Comparison of ENCODE assay signal across 8 cellular contexts in the genomic region with DNA sequence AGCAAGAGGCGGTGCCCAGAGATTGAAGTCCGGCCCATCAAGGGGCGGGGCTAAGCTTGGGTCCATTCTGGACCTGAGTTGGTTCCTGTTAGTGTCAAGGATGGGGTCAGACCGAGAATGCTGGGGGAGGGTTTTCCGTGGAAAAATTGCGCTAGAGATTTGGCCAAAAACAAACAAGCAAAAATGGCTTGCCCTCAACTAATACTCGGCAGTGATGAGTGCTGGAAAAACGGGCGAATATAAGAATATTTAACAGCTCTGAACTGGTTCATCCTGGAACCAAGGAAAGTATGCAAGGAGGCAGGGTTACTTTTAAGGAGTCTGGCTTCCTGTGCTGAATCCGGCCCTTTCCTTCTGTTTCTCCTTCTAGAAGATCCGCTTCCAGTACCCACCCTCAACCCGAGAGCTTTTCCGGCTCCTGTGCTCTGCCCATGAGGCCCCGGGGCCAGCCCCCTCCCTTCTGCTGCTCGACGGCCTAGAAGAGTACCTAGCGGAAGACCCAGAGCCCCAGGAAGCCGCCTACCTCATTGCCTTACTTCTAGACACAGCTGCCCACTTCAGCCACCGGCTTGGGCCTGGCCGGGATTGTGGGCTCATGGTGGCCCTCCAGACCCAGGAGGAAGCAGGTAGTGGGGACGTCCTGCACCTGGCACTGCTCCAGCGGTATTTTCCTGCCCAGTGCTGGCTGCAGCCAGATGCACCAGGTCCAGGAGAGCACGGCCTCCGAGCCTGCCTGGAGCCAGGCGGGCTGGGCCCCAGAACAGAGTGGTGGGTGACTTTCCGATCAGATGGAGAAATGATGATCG. TPM values are rescaled to one million over a fixed set of nuclear protein-coding genes. Genes with fewer than 3 reads are reported as not detected.
DNase-seq lines count a peak whose midpoint lies in the region; ATAC-seq and TF ChIP-seq lines count a peak whose summit lies in the region.

No MANE protein-coding gene starts in this region.

- CTCF ChIA-PET in A673 (lab: Charles Lee) (interaction anchor here (0.6 to 1.9 kb wide), 5 partner anchors 29 to 161 kb away, joined by 3 to 5 read pairs (median 4); partner anchors contain the start of genes CCDC159 and TMEM205), PC-3 (lab: Charles Lee) (interaction anchor here (0.5 to 1.9 kb wide), 9 partner anchors 9 to 1403 kb away, joined by 3 to 13 read pairs (median 5); partner anchors contain the start of genes EPOR and PRKCSH)

- H3K9me2 ChIP-seq in GM23248 (ENCODE audit: insufficient read depth) (no peaks in the 10 kb centered on the region), PC-3 (replicated peaks; ENCODE audit: low read length) (no peaks in the 10 kb centered on the region)

- H3F3A ChIP-seq in GM23248 (ENCODE audit: insufficient read depth), result peaks cover 24% of the 10 kb centered on the region
- peaks cover 12% of the 10 kb centered on the region for H3F3A ChIP-seq in PC-3 (ENCODE audit: low read length, unreplicated experiment)

- peaks cover 5% of the 10 kb centered on the region; the same call in 1 of the 2 replicates for H3K79me2 ChIP-seq in GM23248 (ENCODE audit: insufficient read depth)
- H3K79me2 ChIP-seq in PC-3 (ENCODE audit: low read length), result peaks cover 28% of the 10 kb centered on the region

- H3K27me3 ChIP-seq in A673 (replicated peaks; ENCODE audit: insufficient read depth, low read depth, low read length, poor library complexity) (no peaks in the 10 kb centered on the region), GM23248 (replicated peaks; ENCODE audit: insufficient read depth) (no peaks in the 10 kb centered on the region), PC-3 (ENCODE audit: low read length) (no peaks in the 10 kb centered on the region), gastroesophageal sphincter (no peaks in the 10 kb centered on the region)

- no peaks in the 10 kb centered on the region for H3K36me3 ChIP-seq in A673 (ENCODE audit: insufficient read depth, low read length, poor library complexity, severe bottlenecking)
- H3K36me3 ChIP-seq in GM23248 (ENCODE audit: low read depth), result no peaks in the 10 kb centered on the region
- H3K36me3 ChIP-seq in PC-3 (ENCODE audit: low read depth, low read length), result no peaks in the 10 kb centered on the region
- peaks cover 0 to 17% of the 10 kb centered on the region in 2 donors for H3K36me3 ChIP-seq in gastroesophageal sphincter

- H3K27ac ChIP-seq in A673 (ENCODE audit: low read depth, low read length, poor library complexity, severe bottlenecking), result peak overlapping the region; percentile 94
- H3K27ac ChIP-seq in GM23248, result peak overlapping the region; percentile 48
- H3K27ac ChIP-seq in PC-3 (ENCODE audit: low read length), result peak overlapping the region; percentile 37
- H3K27ac ChIP-seq in gastroesophageal sphincter, result peak overlapping the region; percentile 82 to 99 (median 96)

- WGBS in GM23248 (ENCODE audit: low coverage in 1 of 2, low lambda C conversion rate in 2 of 2, missing lambda C conversion rate in 2 of 2), 2 experiments, result 23 to 26% methylated on average over 23 to 27 of the region's 27 CpGs
- 0 to 6% methylated on average over 10 to 16 of the region's 27 CpGs for WGBS in gastroesophageal sphincter (ENCODE audit: low coverage in 1 of 2), 2 donors

- H3K4me2 ChIP-seq in GM23248 (ENCODE audit: unreplicated experiment), result peak overlapping the region; percentile 47
- peak overlapping the region; percentile 93 for H3K4me2 ChIP-seq in PC-3 (ENCODE audit: low read length)

- DNase-seq in A673 (ENCODE audit: low spot score) (peak; percentile 44), GM23248 (no peak), PC-3 (peak; percentile 49), retinal pigment epithelial cell (ENCODE audit: low read depth) (no peak), AG08396 (ENCODE audit: low spot score) (no peak)
- peak; percentile 45 to 59 for DNase-seq in activated T-helper 1 cell treated with anti-CD3 and anti-CD28 coated beads, Interleukin-2, amount 50 U/mL, for 16 hours (ENCODE audit: low read depth in 1 of 2, low spot score in 1 of 2)

- H4K20me1 ChIP-seq in GM23248 (ENCODE audit: insufficient read depth), result no peaks in the 10 kb centered on the region
- no peaks in the 10 kb centered on the region for H4K20me1 ChIP-seq in PC-3 (ENCODE audit: low read length)

- ATAC-seq in PC-3 (peak; percentile 3), gastroesophageal sphincter (peak; percentile 0), HG02798 (IDR thresholded peaks at IDR 0.05; ENCODE audit: poor library complexity, unreplicated experiment) (no peak)

- H3K4me3 ChIP-seq in A673 (ENCODE audit: low read depth, low read length, poor library complexity, severe bottlenecking) (peak overlapping the region; percentile 61), GM23248 (peak overlapping the region; percentile 82), PC-3 (ENCODE audit: low read length) (peak overlapping the region; percentile 68), gastroesophageal sphincter (peak overlapping the region; percentile 33 to 72), retinal pigment epithelial cell (ENCODE audit: low read length) (peak overlapping the region; percentile 77)

- in situ Hi-C loops in GM23248 (cut with MboI), result no loop called here

- POLR2A ChIA-PET in A673 (lab: Charles Lee; ENCODE audit: low non-redundant PET) (interaction anchor here (0.5 to 0.8 kb wide), 2 partner anchors 81 to 881 kb away, joined by 4 to 7 read pairs; no protein-coding TSS in a partner anchor), PC-3 (lab: Charles Lee; ENCODE audit: unreplicated experiment) (interaction anchor here (0.6 to 1.9 kb wide), 6 partner anchors 29 to 233 kb away, joined by 3 to 34 read pairs (median 6); partner anchors contain the start of genes CCDC159, RAB3D, RGL3 and TMEM205)

- TF ChIP-seq CTCF in A673 (conservative IDR thresholded peaks at IDR 0.05; ENCODE audit: low read depth, low read length) (no peak), PC-3 (conservative IDR thresholded peaks at IDR 0.05; ENCODE audit: low read depth, low read length) (no peak), gastroesophageal sphincter (IDR thresholded peaks at IDR 0.05) (no peak), retinal pigment epithelial cell (conservative IDR thresholded peaks at IDR 0.05; ENCODE audit: low read depth, low read length) (no peak)

- no peak for TF ChIP-seq EP300 in gastroesophageal sphincter (IDR thresholded peaks at IDR 0.05)

- TSS peak; percentile 85 for BruUV-seq in A673 (replicated peaks; lab: Mats Ljungman, UMichigan)
- BruUV-seq in PC-3 (replicated peaks; lab: Mats Ljungman, UMichigan), result TSS peak; percentile 92

- intact Hi-C loops in A673 (cut with micrococcal nuclease; ENCODE audit: unreplicated experiment), result no loop called here
- intact Hi-C loops in PC-3 (cut with micrococcal nuclease), result loop anchor here (1.0 kb wide), 1 partner anchor 36 kb away; the partner anchor contains the start of gene RAB3D

- H3K9me3 ChIP-seq in A673 (ENCODE audit: low read depth, low read length, poor library complexity, severe bottlenecking) (no peaks in the 10 kb centered on the region), GM23248 (ENCODE audit: low read depth) (no peaks in the 10 kb centered on the region), PC-3 (ENCODE audit: low read length) (no peaks in the 10 kb centered on the region), gastroesophageal sphincter (no peaks in the 10 kb centered on the region)

- H3K4me1 ChIP-seq in A673 (ENCODE audit: insufficient read depth, low read length, poor library complexity, severe bottlenecking) (peaks cover 21% of the 10 kb centered on the region), GM23248 (ENCODE audit: insufficient read depth) (peaks cover 30% of the 10 kb centered on the region), PC-3 (ENCODE audit: insufficient read depth, low read length) (peaks cover 55% of the 10 kb centered on the region), gastroesophageal sphincter (peaks cover 0 to 62% (median 26%) of the 10 kb centered on the region in 3 donors)

- peak overlapping the region; percentile 82 for H2AFZ ChIP-seq in GM23248
- H2AFZ ChIP-seq in PC-3 (ENCODE audit: low read length), result peak overlapping the region; percentile 25

- H3K9ac ChIP-seq in GM23248 (peak overlapping the region; percentile 56), PC-3 (ENCODE audit: low read length) (peak overlapping the region; percentile 52)

- peak in 1 of 2 donors; percentile 15 for TF ChIP-seq POLR2A in gastroesophageal sphincter (IDR thresholded peaks at IDR 0.05)

RNA-seq across cellular contexts. Expression of gene SWSAP1, which starts 0.9 kb away (rescaled TPM):
- total RNA-seq in A673 (2021) (2.5 and 3.3 TPM in 2 replicates), PC-3 (2014; rRNA removed) (5.2 and 6.1 TPM in 2 replicates), gastroesophageal sphincter (1 to 10 TPM in 2 of 4 donors, under 1 TPM in 2; 0.62 to 2.6 (median 1.0) TPM)
- total RNA-seq in GM23248 (2014; rRNA removed; shearing (Covaris generic)), result 0.32 TPM in 1 of 2 replicates, not detected in the other
- 1.3 and 1.4 TPM in 2 replicates for polyA plus RNA-seq in GM23248 (2016; fragmentation: Nextera tagmentation; extraction: Ambion mirVana)

RNA-seq across cellular contexts. Expression of gene EPOR, which starts 8.8 kb away (rescaled TPM):
- total RNA-seq in A673 (2021), result 5.3 and 6.0 TPM in 2 replicates
- total RNA-seq in GM23248 (2014; rRNA removed; shearing (Covaris generic)), result 4.4 and 7.0 TPM in 2 replicates
- polyA plus RNA-seq in GM23248 (2016; fragmentation: Nextera tagmentation; extraction: Ambion mirVana), result 4.3 and 4.7 TPM in 2 replicates
- total RNA-seq in PC-3 (2014; rRNA removed), result 23.0 and 23.2 TPM in 2 replicates
- 1 to 10 TPM in 3 of 4 donors, under 1 TPM in 1; 0.62 to 5.1 (median 2.7) TPM for total RNA-seq in gastroesophageal sphincter

RNA-seq across cellular contexts. Expression of gene PLPPR2, which starts 20.1 kb away (rescaled TPM):
- total RNA-seq in A673 (2021), result 19.0 and 20.2 TPM in 2 replicates
- 39.7 and 67.8 TPM in 2 replicates for total RNA-seq in GM23248 (2014; rRNA removed; shearing (Covaris generic))
- polyA plus RNA-seq in GM23248 (2016; fragmentation: Nextera tagmentation; extraction: Ambion mirVana), result 52.0 TPM in 2 replicates
- total RNA-seq in PC-3 (2014; rRNA removed), result 38.0 and 51.2 TPM in 2 replicates
- total RNA-seq in gastroesophageal sphincter, result 10 to 100 TPM; 20.5 to 57.7 (median 44.9) TPM

RNA-seq across cellular contexts. Expression of gene CCDC159, which starts 29.0 kb away (rescaled TPM):
- total RNA-seq in A673 (2021) (7.9 and 11.6 TPM in 2 replicates), PC-3 (2014; rRNA removed) (10.3 and 14.5 TPM in 2 replicates), gastroesophageal sphincter (10 to 100 TPM in 3 of 4 donors, 1 to 10 TPM in 1; 6.6 to 30.0 (median 19.0) TPM)
- total RNA-seq in GM23248 (2014; rRNA removed; shearing (Covaris generic)), result 8.5 and 11.6 TPM in 2 replicates
- 11.4 and 16.5 TPM in 2 replicates for polyA plus RNA-seq in GM23248 (2016; fragmentation: Nextera tagmentation; extraction: Ambion mirVana)

RNA-seq across cellular contexts. Expression of gene TMEM205, which starts 29.3 kb away (rescaled TPM):
- total RNA-seq in A673 (2021), result 94.3 and 100 TPM in 2 replicates
- 66.1 and 152 TPM in 2 replicates for total RNA-seq in GM23248 (2014; rRNA removed; shearing (Covaris generic))
- polyA plus RNA-seq in GM23248 (2016; fragmentation: Nextera tagmentation; extraction: Ambion mirVana), result 84.6 and 90.1 TPM in 2 replicates
- total RNA-seq in PC-3 (2014; rRNA removed), result 202 and 224 TPM in 2 replicates
- total RNA-seq in gastroesophageal sphincter, result 100 to 1,000 TPM; 165 to 262 (median 210) TPM

Comparison
In these comparisons a context has a peak if more than half of its experiments do, and no peak if none do; other contexts are left out.
1. DNase-seq: peak in A673 (single experiment), PC-3 (single experiment) and activated T-helper 1 cell treated with anti-CD3 and anti-CD28 coated beads, Interleukin-2, amount 50 U/mL, for 16 hours (2 of 2); none in GM23248 (single experiment), retinal pigment epithelial cell (single experiment) and AG08396 (single experiment).
2. H3K27ac ChIP-seq: peak in every context shown above with its lines; median percentile 96 in gastroesophageal sphincter; 94 in A673; 48 in GM23248; 37 in PC-3.
3. Peak in every context shown above with its lines, with median percentiles within 50 percentile points of each other: H3K4me3 ChIP-seq.